In the genomic region with DNA sequence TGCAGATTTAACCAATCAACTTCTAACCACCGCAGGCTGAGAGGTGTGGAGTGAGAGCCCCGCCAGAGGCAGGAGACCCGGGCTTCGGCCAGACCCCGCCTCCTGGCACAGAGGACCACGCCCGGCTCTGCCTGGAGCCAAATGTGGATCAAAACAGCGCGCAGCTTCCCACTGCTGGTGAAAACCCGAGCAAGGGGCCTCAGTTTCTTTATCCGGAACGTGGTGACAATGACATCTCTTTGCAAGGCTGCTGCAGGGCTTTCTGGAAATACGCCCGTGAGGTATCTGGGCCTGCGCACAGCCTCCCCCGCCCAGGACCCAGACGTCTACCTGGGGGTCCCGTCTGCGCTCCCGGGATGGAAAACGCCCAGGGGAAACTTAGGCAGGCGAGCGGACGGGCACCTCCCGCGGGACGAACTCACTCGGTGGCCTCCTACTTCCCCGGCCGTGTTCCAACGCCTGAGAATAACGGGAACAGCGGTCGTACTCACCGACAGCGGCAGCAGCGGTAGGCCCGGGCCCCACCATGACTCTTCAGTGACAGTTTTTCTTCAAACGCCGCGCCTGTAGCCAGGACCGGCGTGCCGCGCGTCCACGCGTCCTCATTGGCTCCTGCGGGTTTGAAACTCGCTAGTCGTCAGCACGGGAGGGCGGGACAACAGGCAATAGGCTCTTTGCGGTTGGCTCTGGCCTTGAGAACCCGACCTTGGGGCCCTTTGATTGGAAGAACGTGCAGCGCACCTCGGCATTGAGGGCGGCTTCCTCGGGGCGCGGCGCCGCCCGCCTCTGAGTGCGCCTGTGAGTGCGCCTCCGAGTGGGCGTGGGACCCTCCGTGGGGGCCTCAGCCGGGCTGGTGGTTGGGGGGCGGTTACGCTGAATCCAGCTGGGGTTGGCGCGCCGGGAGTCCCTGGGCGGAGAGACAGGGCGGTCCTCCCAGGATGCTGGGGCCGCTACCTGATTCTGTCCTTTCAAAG, we compare ENCODE assay signal across 8 cellular contexts. TPM values are rescaled to one million over a fixed set of nuclear protein-coding genes. Genes with fewer than 3 reads are reported as not detected.
DNase-seq lines count a peak whose midpoint lies in the region; ATAC-seq and TF ChIP-seq lines count a peak whose summit lies in the region.

TSS of gene CKAP2L (minus strand) at position 539 of the 974 bp plus-strand sequence. CDS start at position 528, 11 bp downstream.

- H3K9ac ChIP-seq in SK-N-SH = peak within 1 kb of the TSS; percentile 80

- POLR2A ChIA-PET in SK-N-SH (lab: Yijun Ruan, JAX) = interaction anchor here (0.5 to 0.9 kb wide), 2 partner anchors 15 to 178 kb away, joined by 3 to 4 read pairs; no protein-coding TSS in a partner anchor

- no peak for TF ChIP-seq RAD21 in SK-N-SH (IDR thresholded peaks at IDR 0.05; ENCODE audit: low read length)

- peak within 1 kb of the TSS; percentile 98 for H3K4me3 Mint-ChIP-seq in activated naive CD4-positive, alpha-beta T cell treated with anti-CD3 and anti-CD28 coated beads, Interleukin-2, amount 10 ng/mL, durations not matched to agents 7 days and 5 days

- H2AFZ ChIP-seq in SK-N-SH (ENCODE audit: low read depth) = peak within 1 kb of the TSS; percentile 92

- peaks cover 11% of the 10 kb centered on the region for H3K9me3 Mint-ChIP-seq in activated naive CD4-positive, alpha-beta T cell treated with anti-CD3 and anti-CD28 coated beads, Interleukin-2, amount 10 ng/mL, durations not matched to agents 7 days and 5 days

- H3K4me1 Mint-ChIP-seq in activated naive CD4-positive, alpha-beta T cell treated with anti-CD3 and anti-CD28 coated beads, Interleukin-2, amount 10 ng/mL, durations not matched to agents 7 days and 5 days = peaks cover 62% of the 10 kb centered on the region

- under 1% methylated on average over 41 of the region's 79 CpGs for WGBS in SK-N-SH (ENCODE audit: low lambda C conversion rate)
- WGBS in suprapubic skin = 1% methylated on average over 10 of the region's 79 CpGs

- CTCF ChIA-PET in SK-N-SH (lab: Yijun Ruan, JAX) = interaction anchor here (6.9 kb wide), 1 partner anchor 15 kb away, joined by 40 read pairs; no protein-coding TSS in a partner anchor
- CTCF ChIA-PET in activated naive CD4-positive, alpha-beta T cell treated with anti-CD3 and anti-CD28 coated beads, Interleukin-2, amount 10 ng/mL, durations not matched to agents 7 days and 5 days (lab: Charles Lee) = interaction anchor here (1.1 to 2.3 kb wide), 3 partner anchors 14 to 118 kb away, joined by 3 to 6 read pairs (median 3); no protein-coding TSS in a partner anchor

- peak within 1 kb of the TSS; percentile 77 for H3K4me2 ChIP-seq in SK-N-SH

- TF ChIP-seq EP300 in SK-N-SH (IDR thresholded peaks at IDR 0.05; ENCODE audit: borderline replicate concordance in 1 of 2, low read depth in 1 of 2, low read length in 1 of 2) (no peak), suprapubic skin (IDR thresholded peaks at IDR 0.05) (no peak)

- DNase-seq in GM06990 (ENCODE audit: extremely low read depth, insufficient read length) (peak; percentile 95), NCI-H1092 (lab: John Stamatoyannopoulos, UW) (peak; percentile 94), SK-N-SH (peak; percentile 95), globus pallidus (ENCODE audit: low spot score) (peak; percentile 96), nucleus accumbens (lab: John Stamatoyannopoulos, UW) (peak; percentile 53 to 99 (median 92)), suprapubic skin (ENCODE audit: low spot score in 2 of 2) (peak; percentile 96 to 98)
- peak; percentile 99 for DNase-seq in activated naive CD4-positive, alpha-beta T cell treated with anti-CD3 and anti-CD28 coated beads, Interleukin-2, amount 10 ng/mL, durations not matched to agents 7 days and 5 days

- H3K9me2 ChIP-seq in SK-N-SH = no peaks in the 10 kb centered on the region

- H3K27me3 Mint-ChIP-seq in activated naive CD4-positive, alpha-beta T cell treated with anti-CD3 and anti-CD28 coated beads, Interleukin-2, amount 10 ng/mL, durations not matched to agents 7 days and 5 days = no peaks in the 10 kb centered on the region

- peaks cover 11 to 15% of the 10 kb centered on the region in 2 experiments; a peak in 3 of 4 replicates for H3K4me1 ChIP-seq in SK-N-SH (ENCODE audit: control insufficient read depth in 1 of 2, insufficient read depth in 2 of 2, low read depth in 1 of 2, low read length in 1 of 2)
- peaks cover 14% of the 10 kb centered on the region for H3K4me1 ChIP-seq in suprapubic skin

- H3K4me3 ChIP-seq in GM06990 (replicated peaks; ENCODE audit: low read depth, low read length) (peak within 1 kb of the TSS; percentile 92), SK-N-SH (ENCODE audit: low read depth in 2 of 2, low read length in 1 of 2) (peak within 1 kb of the TSS; percentile 89 to 95), suprapubic skin (peak within 1 kb of the TSS; percentile 78)

- TF ChIP-seq POLR2A in suprapubic skin (IDR thresholded peaks at IDR 0.05) = no peak

- peaks cover 3% of the 10 kb centered on the region for H3F3A ChIP-seq in SK-N-SH (replicated peaks; ENCODE audit: insufficient read depth)

- ATAC-seq in HG02610 (IDR thresholded peaks at IDR 0.05; ENCODE audit: unreplicated experiment) = peak; percentile 99

- H4K20me1 ChIP-seq in SK-N-SH (ENCODE audit: insufficient read depth) = no peaks in the 10 kb centered on the region

- H3K36me3 Mint-ChIP-seq in activated naive CD4-positive, alpha-beta T cell treated with anti-CD3 and anti-CD28 coated beads, Interleukin-2, amount 10 ng/mL, durations not matched to agents 7 days and 5 days = peaks cover 42% of the 10 kb centered on the region

- peaks cover 48% of the 10 kb centered on the region for H3K79me2 ChIP-seq in SK-N-SH (ENCODE audit: insufficient read depth)

- H3K27me3 ChIP-seq in GM06990 (replicated peaks; ENCODE audit: control insufficient read depth, insufficient read depth, low read length) = no peaks in the 10 kb centered on the region
- no peaks in the 10 kb centered on the region for H3K27me3 ChIP-seq in SK-N-SH (ENCODE audit: insufficient read depth)
- no peaks in the 10 kb centered on the region for H3K27me3 ChIP-seq in suprapubic skin

- peak within 1 kb of the TSS; percentile 94 for H3K27ac Mint-ChIP-seq in activated naive CD4-positive, alpha-beta T cell treated with anti-CD3 and anti-CD28 coated beads, Interleukin-2, amount 10 ng/mL, durations not matched to agents 7 days and 5 days

- no peaks in the 10 kb centered on the region for H3K9me3 ChIP-seq in SK-N-SH
- H3K9me3 ChIP-seq in suprapubic skin = no peaks in the 10 kb centered on the region

- TF ChIP-seq CTCF in GM06990 (IDR thresholded peaks at IDR 0.05; ENCODE audit: insufficient read depth, low read length, poor library complexity, severe bottlenecking) (no peak), SK-N-SH (IDR thresholded peaks at IDR 0.05) (0 out of 2 replicates have a peak, but pooled peaks have one; percentile 9), suprapubic skin (IDR thresholded peaks at IDR 0.05) (no peak)

- H3K36me3 ChIP-seq in GM06990 (ENCODE audit: control insufficient read depth, insufficient read depth, low read length) (no peaks in the 10 kb centered on the region), SK-N-SH (replicated peaks in 1 of 2; ENCODE audit: control insufficient read depth in 1 of 2, insufficient read depth in 2 of 2, low read length in 1 of 2) (peaks cover 10 to 20% of the 10 kb centered on the region in 2 experiments), suprapubic skin (no peaks in the 10 kb centered on the region)

- H3K27ac ChIP-seq in SK-N-SH (ENCODE audit: low read depth in 2 of 2, low read length in 1 of 2) (peak within 1 kb of the TSS; percentile 53 to 56), suprapubic skin (no peak within 1 kb of the TSS)

TF ChIP-seq in SK-N-SH, 30 proteins besides CTCF, POLR2A, EP300 and RAD21 (continues in another document):
- TF ChIP-seq TCF12 (IDR thresholded peaks at IDR 0.05) (peak; percentile 34; the same call in 1 of the 2 replicates), RXRA (IDR thresholded peaks at IDR 0.05; ENCODE audit: borderline replicate concordance, low read depth) (no peak), SMC3 (IDR thresholded peaks at IDR 0.05; ENCODE audit: low read depth, low read length) (no peak), CHD2 (IDR thresholded peaks at IDR 0.05; ENCODE audit: low read length, partially characterized antibody) (peak; percentile 93), IRF3 (IDR thresholded peaks at IDR 0.05; ENCODE audit: low read depth, low read length) (peak; percentile 74), USF2 (IDR thresholded peaks at IDR 0.05; ENCODE audit: borderline replicate concordance, low read depth, low read length) (no peak), FOSL2 (IDR thresholded peaks at IDR 0.05; ENCODE audit: borderline replicate concordance, low read depth) (no peak), FOXJ3 (CRISPR knock-in tag; IDR thresholded peaks at IDR 0.05) (no peak), MAX (IDR thresholded peaks at IDR 0.05; ENCODE audit: low read depth) (peak; percentile 93), FOXM1 (IDR thresholded peaks at IDR 0.05; ENCODE audit: low read depth) (peak; percentile 100), GABPA (IDR thresholded peaks at IDR 0.05; ENCODE audit: low read depth) (no peak), SIN3A (IDR thresholded peaks at IDR 0.05; ENCODE audit: borderline replicate concordance, low read depth, low read length) (peak; percentile 100), POLR2AphosphoS5 (IDR thresholded peaks at IDR 0.05; ENCODE audit: low read depth, low read length) (peak; percentile 13; the same call in 1 of the 2 replicates)

RNA-seq across cellular contexts. Expression of gene CKAP2L, which starts in this region (rescaled TPM):
- 2.9 TPM in 2 replicates for polyA plus RNA-seq in SK-N-SH (2012; rRNA removed)
- 3.8 and 4.4 TPM in 2 replicates for polyA plus RNA-seq in SK-N-SH (2012; cell fraction: cytosol; rRNA removed)
- polyA plus RNA-seq in SK-N-SH (2012; cell fraction: nucleus; rRNA removed) = 0.86 and 2.0 TPM in 2 replicates
- total RNA-seq in suprapubic skin = 1 to 10 TPM; 1.7 to 9.1 (median 3.2) TPM
